16 cellular contexts compared by ENCODE assay signal in genomic region chr4:175961604-175962003, GRCh38.
DNase-seq lines count a peak whose midpoint lies in the region; ATAC-seq and TF ChIP-seq lines count a peak whose summit lies in the region.
"Had no signal": no experiment of that assay in that cellular context is flagged by ENCODE, and none has a peak within 500 bp of the region (broad histone marks: within the 10 kb centered on the region; RNA-seq: fewer than 3 reads in every experiment).

No MANE protein-coding gene starts in this region.

- ATAC-seq in GM19023 (IDR thresholded peaks at IDR 0.05; ENCODE audit: unreplicated experiment) = peak; percentile 79
- ATAC-seq in GM21619 (IDR thresholded peaks at IDR 0.05; ENCODE audit: unreplicated experiment) = peak; percentile 92
- ATAC-seq in HG03066 (IDR thresholded peaks at IDR 0.05; ENCODE audit: low read depth, unreplicated experiment) = peak; percentile 70
- peak; percentile 50 for ATAC-seq in activated B cell treated with CpG ODN at 0.5 μM for 24 hours (ENCODE audit: low read depth)
- ATAC-seq: stimulated activated naive CD8-positive, alpha-beta T cell treated with anti-CD3 and anti-CD28 coated beads, Interleukin-15, amount 100 ng/mL, for 72 hours had no signal

- no peak overlapping the region for H3K27ac Mint-ChIP-seq in activated B cell treated with CpG ODN at 0.5 μM for 24 hours
- H3K27ac Mint-ChIP-seq: stimulated activated naive CD8-positive, alpha-beta T cell treated with anti-CD3 and anti-CD28 coated beads, Interleukin-15, amount 100 ng/mL, for 72 hours had no signal

- peaks cover 1% of the 10 kb centered on the region for H3K27me3 Mint-ChIP-seq in activated B cell treated with CpG ODN at 0.5 μM for 24 hours

- CTCF ChIA-PET in activated B cell treated with CpG ODN at 0.5 μM for 24 hours (lab: Charles Lee) = interaction anchor here (0.5 to 0.6 kb wide), 2 partner anchors 9 to 53 kb away, joined by 3 to 4 read pairs; no protein-coding TSS in a partner anchor

- H3K36me3 Mint-ChIP-seq in activated B cell treated with CpG ODN at 0.5 μM for 24 hours (ENCODE audit: low read depth) = no peaks in the 10 kb centered on the region

- peaks cover 8% of the 10 kb centered on the region for H3K4me1 Mint-ChIP-seq in activated B cell treated with CpG ODN at 0.5 μM for 24 hours
- H3K4me1 Mint-ChIP-seq: stimulated activated naive CD8-positive, alpha-beta T cell treated with anti-CD3 and anti-CD28 coated beads, Interleukin-15, amount 100 ng/mL, for 72 hours had no signal

- no peaks in the 10 kb centered on the region for H3K9me3 Mint-ChIP-seq in activated B cell treated with CpG ODN at 0.5 μM for 24 hours
- H3K9me3 Mint-ChIP-seq: stimulated activated naive CD8-positive, alpha-beta T cell treated with anti-CD3 and anti-CD28 coated beads, Interleukin-15, amount 100 ng/mL, for 72 hours had no signal

- no peak for TF ChIP-seq CTCF in activated B cell treated with CpG ODN at 0.5 μM for 24 hours (IDR thresholded peaks at IDR 0.05)

- POLR2A ChIA-PET in activated B cell treated with CpG ODN at 0.5 μM for 24 hours (lab: Charles Lee) = no interaction called here

- DNase-seq in activated B cell treated with CpG ODN at 0.5 μM for 24 hours (no peak), NCI-H146 (lab: John Stamatoyannopoulos, UW) (no peak), hippocampal formation (lab: John Stamatoyannopoulos, UW) (no peak), NCI-H345 (lab: John Stamatoyannopoulos, UW) (no peak)
- no peak for DNase-seq in stimulated activated CD8-positive, alpha-beta memory T cell treated with anti-CD3 and anti-CD28 coated beads, Interleukin-4, amount 100 ng/mL, for 48 hours
- DNase-seq: activated CD8-positive, alpha-beta memory T cell treated with anti-CD3 and anti-CD28 coated beads for 24 hours; HCEC 1CT; midbrain; NCI-H2029 treated with DMSO at 0.1 percent for 48 hours; OCI-M1; posterior cingulate gyrus; stimulated activated CD4-positive, alpha-beta T cell treated with anti-CD3 and anti-CD28 coated beads, Interleukin-2, amount 100 ng/mL, for 24 hours; stimulated activated naive CD8-positive, alpha-beta T cell treated with anti-CD3 and anti-CD28 coated beads, Interleukin-15, amount 100 ng/mL, for 72 hours had no signal

- no peak overlapping the region for H3K4me3 Mint-ChIP-seq in activated B cell treated with CpG ODN at 0.5 μM for 24 hours
- H3K4me3 Mint-ChIP-seq: stimulated activated naive CD8-positive, alpha-beta T cell treated with anti-CD3 and anti-CD28 coated beads, Interleukin-15, amount 100 ng/mL, for 72 hours had no signal

- intact Hi-C loops in activated B cell treated with CpG ODN at 0.5 μM for 24 hours (cut with micrococcal nuclease) = no loop called here
